23 cellular contexts compared by ENCODE assay signal in genomic region chr12:48781750-48782456, GRCh38. TPM values are rescaled to one million over a fixed set of nuclear protein-coding genes. Genes with fewer than 3 reads are reported as not detected.
DNase-seq lines count a peak whose midpoint lies in the region; ATAC-seq and TF ChIP-seq lines count a peak whose summit lies in the region.
"Had no signal": no experiment of that assay in that cellular context is flagged by ENCODE, and none has a peak within 500 bp of the region (broad histone marks: within the 10 kb centered on the region; RNA-seq: fewer than 3 reads in every experiment).

No MANE protein-coding gene starts in this region.

- H2BK5ac ChIP-seq in trophoblast cell (ENCODE audit: low read depth, low read length, poor library complexity), result no peak overlapping the region

- H3K4me1 Mint-ChIP-seq in HFFc6 (ENCODE audit: low read depth), result peaks cover 36% of the 10 kb centered on the region
- H3K4me1 Mint-ChIP-seq in stimulated activated memory B cell treated with anti-CD40 and anti-IgM and Interleukin-4, amounts not matched to agents 10 μg/mL and 1 μg/mL and 100 μg/mL, for 72 hours, result peaks cover 6% of the 10 kb centered on the region
- no peaks in the 10 kb centered on the region for H3K4me1 Mint-ChIP-seq in activated naive CD8-positive, alpha-beta T cell treated with anti-CD3 and anti-CD28 coated beads, Interleukin-2, amount 50 U/mL, for 24 hours

- no peak overlapping the region for H3K4me3 ChIP-seq in BLaER1 treated with 17β-estradiol and CSF1 and Interleukin-3, amounts not matched to agents 10 nM and 100 nM
- no peak overlapping the region for H3K4me3 ChIP-seq in trophoblast cell (ENCODE audit: low read depth, low read length)
- H3K4me3 ChIP-seq: hepatocyte had no signal

- no peaks in the 10 kb centered on the region for H3K27me3 ChIP-seq in BLaER1 treated with 17β-estradiol and CSF1 and Interleukin-3, amounts not matched to agents 10 nM and 100 nM
- H3K27me3 ChIP-seq in trophoblast cell (ENCODE audit: insufficient read depth, low read length), result no peaks in the 10 kb centered on the region
- H3K27me3 ChIP-seq: hepatocyte had no signal

- no peak overlapping the region for H3K4ac ChIP-seq in trophoblast cell (ENCODE audit: low read depth, low read length)

- peak overlapping the region; percentile 91 to 99 (median 95) for H3K4me2 ChIP-seq in BLaER1 treated with 17β-estradiol and CSF1 and Interleukin-3, amounts not matched to agents 10 nM and 100 nM
- H3K4me2 ChIP-seq in trophoblast cell (ENCODE audit: low read length), result no peak overlapping the region
- H3K4me2 ChIP-seq: hepatocyte had no signal

- H4K91ac ChIP-seq in trophoblast cell (ENCODE audit: low read depth, low read length), result no peak overlapping the region

- H3K79me1 ChIP-seq in trophoblast cell (ENCODE audit: low read length), result no peaks in the 10 kb centered on the region

- peak overlapping the region in 10 of 11 experiments; percentile 36 to 98 (median 92); a peak in 17 of 22 replicates for H3K27ac ChIP-seq in BLaER1 treated with 17β-estradiol and CSF1 and Interleukin-3, amounts not matched to agents 10 nM and 100 nM
- no peak overlapping the region for H3K27ac ChIP-seq in trophoblast cell (ENCODE audit: low read depth, low read length)
- H3K27ac ChIP-seq: epithelial cell of prostate, hepatocyte, HL-60 had no signal

- peaks cover 0 to under 1% (median 0%) of the 10 kb centered on the region in 11 experiments; a peak in 1 of 22 replicates for H4K20me1 ChIP-seq in BLaER1 treated with 17β-estradiol and CSF1 and Interleukin-3, amounts not matched to agents 10 nM and 100 nM

- no peak overlapping the region for H2AFZ ChIP-seq in trophoblast cell (ENCODE audit: insufficient read depth, low read length, poor library complexity)
- H2AFZ ChIP-seq: hepatocyte had no signal

- H3K18ac ChIP-seq in trophoblast cell (ENCODE audit: low read length), result no peak overlapping the region

- peak; percentile 4 for ATAC-seq in esophagus mucosa
- peak; percentile 10 for ATAC-seq in stimulated activated memory B cell treated with anti-CD40 and anti-IgM and Interleukin-4, amounts not matched to agents 10 μg/mL and 1 μg/mL and 100 μg/mL, for 72 hours
- ATAC-seq in activated naive CD8-positive, alpha-beta T cell treated with anti-CD3 and anti-CD28 coated beads, Interleukin-2, amount 50 U/mL, for 24 hours, result no peak
- ATAC-seq: activated naive CD4-positive, alpha-beta T cell treated with anti-CD3 and anti-CD28 coated beads, Interleukin-2, amount 50 U/mL, for 72 hours; CD8-positive, alpha-beta T cell; HCT116 had no signal

- H3K36me3 ChIP-seq in BLaER1 treated with 17β-estradiol and CSF1 and Interleukin-3, amounts not matched to agents 10 nM and 100 nM, result peaks cover 11 to 29% (median 24%) of the 10 kb centered on the region in 11 experiments; a peak in 19 of 22 replicates
- H3K36me3 ChIP-seq in trophoblast cell (ENCODE audit: control insufficient read depth in 1 of 2, insufficient read depth in 2 of 2, low read length in 2 of 2), result peaks cover 24 to 26% of the 10 kb centered on the region in 2 experiments

- H3K9ac ChIP-seq in BLaER1 treated with 17β-estradiol and CSF1 and Interleukin-3, amounts not matched to agents 10 nM and 100 nM, result peak overlapping the region in 8 of 11 experiments; percentile 6 to 84 (median 79); a peak in 13 of 22 replicates
- no peak overlapping the region for H3K9ac ChIP-seq in trophoblast cell (ENCODE audit: low read length)

- peaks cover 12% of the 10 kb centered on the region for H3K36me3 Mint-ChIP-seq in HFFc6 (ENCODE audit: low read depth)
- H3K36me3 Mint-ChIP-seq in stimulated activated memory B cell treated with anti-CD40 and anti-IgM and Interleukin-4, amounts not matched to agents 10 μg/mL and 1 μg/mL and 100 μg/mL, for 72 hours, result no peaks in the 10 kb centered on the region
- H3K36me3 Mint-ChIP-seq in activated naive CD8-positive, alpha-beta T cell treated with anti-CD3 and anti-CD28 coated beads, Interleukin-2, amount 50 U/mL, for 24 hours (ENCODE audit: low read depth), result no peaks in the 10 kb centered on the region
- H3K36me3 Mint-ChIP-seq: activated naive CD4-positive, alpha-beta T cell treated with anti-CD3 and anti-CD28 coated beads, Interleukin-2, amount 50 U/mL, for 72 hours; CD8-positive, alpha-beta T cell had no signal

- no peak for TF ChIP-seq CTCF in HFFc6 (IDR thresholded peaks at IDR 0.05)

- 0 out of 22 replicates have a peak, but pooled peaks cover 0 to 7% (median 0%) of the 10 kb centered on the region in 11 experiments for H3K9me3 ChIP-seq in BLaER1 treated with 17β-estradiol and CSF1 and Interleukin-3, amounts not matched to agents 10 nM and 100 nM (replicated peaks in 1 of 11)
- H3K9me3 ChIP-seq in trophoblast cell (ENCODE audit: insufficient read depth, low read depth, low read length), result no peaks in the 10 kb centered on the region

- peak overlapping the region; percentile 20; the same call in 1 of the 2 replicates for H3K27ac Mint-ChIP-seq in HFFc6
- H3K27ac Mint-ChIP-seq in stimulated activated memory B cell treated with anti-CD40 and anti-IgM and Interleukin-4, amounts not matched to agents 10 μg/mL and 1 μg/mL and 100 μg/mL, for 72 hours, result no peak overlapping the region
- H3K27ac Mint-ChIP-seq in activated naive CD8-positive, alpha-beta T cell treated with anti-CD3 and anti-CD28 coated beads, Interleukin-2, amount 50 U/mL, for 24 hours, result no peak overlapping the region
- H3K27ac Mint-ChIP-seq: activated naive CD4-positive, alpha-beta T cell treated with anti-CD3 and anti-CD28 coated beads, Interleukin-2, amount 50 U/mL, for 72 hours; activated T-helper 1 cell treated with anti-CD3 and anti-CD28 coated beads, Interleukin-12 subunit alpha, Interleukin-12 subunit beta, Interleukin-2, Interleukin-4 antibody, amounts not matched to agents 30 ng/mL and 10 ng/mL and 1 ng/mL, durations not matched to agents 14 hours and 24 hours and 36 hours; CD8-positive, alpha-beta T cell; nephron had no signal

- no peaks in the 10 kb centered on the region for H3K9me3 Mint-ChIP-seq in HFFc6
- no peaks in the 10 kb centered on the region for H3K9me3 Mint-ChIP-seq in stimulated activated memory B cell treated with anti-CD40 and anti-IgM and Interleukin-4, amounts not matched to agents 10 μg/mL and 1 μg/mL and 100 μg/mL, for 72 hours
- H3K9me3 Mint-ChIP-seq in activated naive CD8-positive, alpha-beta T cell treated with anti-CD3 and anti-CD28 coated beads, Interleukin-2, amount 50 U/mL, for 24 hours, result no peaks in the 10 kb centered on the region
- H3K9me3 Mint-ChIP-seq: activated naive CD4-positive, alpha-beta T cell treated with anti-CD3 and anti-CD28 coated beads, Interleukin-2, amount 50 U/mL, for 72 hours; activated T-helper 1 cell treated with anti-CD3 and anti-CD28 coated beads, Interleukin-12 subunit alpha, Interleukin-12 subunit beta, Interleukin-2, Interleukin-4 antibody, amounts not matched to agents 30 ng/mL and 10 ng/mL and 1 ng/mL, durations not matched to agents 14 hours and 24 hours and 36 hours; CD8-positive, alpha-beta T cell; nephron had no signal

- no peak overlapping the region for H3K23ac ChIP-seq in trophoblast cell (ENCODE audit: low read length)

- H3K79me2 ChIP-seq in trophoblast cell (ENCODE audit: control insufficient read depth, insufficient read depth, low read length, poor library complexity), result no peaks in the 10 kb centered on the region

- no peak overlapping the region for H2BK120ac ChIP-seq in trophoblast cell (ENCODE audit: insufficient read depth, low read length, poor library complexity)

- no peak overlapping the region for H4K12ac ChIP-seq in trophoblast cell (ENCODE audit: low read depth, low read length)

- WGBS in trophoblast cell (ENCODE audit: extremely low coverage, insufficient coverage, insufficient read length), result no CpG with 5 or more reads among the region's 9 CpGs

- peaks cover 45 to 98% (median 88%) of the 10 kb centered on the region in 10 experiments for H3K4me1 ChIP-seq in BLaER1 treated with 17β-estradiol and CSF1 and Interleukin-3, amounts not matched to agents 10 nM and 100 nM
- H3K4me1 ChIP-seq in trophoblast cell (ENCODE audit: control insufficient read depth in 1 of 2, insufficient read depth in 2 of 2, low read length in 2 of 2), result peaks cover 5 to 12% of the 10 kb centered on the region in 2 experiments

- H2AK5ac ChIP-seq in trophoblast cell (ENCODE audit: low read length), result no peak overlapping the region

- no peaks in the 10 kb centered on the region for H3K27me3 Mint-ChIP-seq in HFFc6 (ENCODE audit: insufficient read depth)
- peaks cover 45% of the 10 kb centered on the region for H3K27me3 Mint-ChIP-seq in stimulated activated memory B cell treated with anti-CD40 and anti-IgM and Interleukin-4, amounts not matched to agents 10 μg/mL and 1 μg/mL and 100 μg/mL, for 72 hours
- peaks cover 26% of the 10 kb centered on the region for H3K27me3 Mint-ChIP-seq in activated naive CD8-positive, alpha-beta T cell treated with anti-CD3 and anti-CD28 coated beads, Interleukin-2, amount 50 U/mL, for 24 hours

- DNase-seq in HFFc6 (no peak), retina (no peak), trophoblast cell (no peak)
- DNase-seq in activated naive CD8-positive, alpha-beta T cell treated with anti-CD3 and anti-CD28 coated beads, Interleukin-2, amount 50 U/mL, for 24 hours, result no peak
- DNase-seq: activated CD4-positive, alpha-beta T cell treated with anti-CD3 and anti-CD28 coated beads, Interleukin-2, amount 50 U/mL, for 1 hour; aorta; CD8-positive, alpha-beta T cell; cerebellar nuclear complex; DMS 273 treated with DMSO at 0.1 percent for 48 hours; foreskin fibroblast; NCI-H1105; NCI-H2029; T-helper 9 cell had no signal

- no peak overlapping the region for H4K8ac ChIP-seq in trophoblast cell (ENCODE audit: low read depth, low read length)

- H2BK12ac ChIP-seq in trophoblast cell (ENCODE audit: low read length), result no peak overlapping the region

- no peak overlapping the region for H3K4me3 Mint-ChIP-seq in HFFc6
- no peak overlapping the region for H3K4me3 Mint-ChIP-seq in stimulated activated memory B cell treated with anti-CD40 and anti-IgM and Interleukin-4, amounts not matched to agents 10 μg/mL and 1 μg/mL and 100 μg/mL, for 72 hours
- H3K4me3 Mint-ChIP-seq in activated naive CD8-positive, alpha-beta T cell treated with anti-CD3 and anti-CD28 coated beads, Interleukin-2, amount 50 U/mL, for 24 hours, result no peak overlapping the region
- H3K4me3 Mint-ChIP-seq: activated T-helper 1 cell treated with anti-CD3 and anti-CD28 coated beads, Interleukin-12 subunit alpha, Interleukin-12 subunit beta, Interleukin-2, Interleukin-4 antibody, amounts not matched to agents 30 ng/mL and 10 ng/mL and 1 ng/mL, durations not matched to agents 14 hours and 24 hours and 36 hours; CD8-positive, alpha-beta T cell; nephron had no signal

- H3K14ac ChIP-seq in trophoblast cell (ENCODE audit: low read length), result no peak overlapping the region

RNA-seq across cellular contexts. Expression of gene ADCY6, which starts 7.0 kb away (rescaled TPM):
- total RNA-seq in HFFc6 (2021; fragmentation: NEBNext Ultra II Directional; extraction: Animal tissue kit (Norgen Biotek cat#: 25700)), result 10 to 100 TPM; 20.3 to 31.6 (median 22.4) TPM
- 11.1 TPM for total RNA-seq in esophagus mucosa
- 20.9 and 22.1 TPM in 2 replicates for polyA plus RNA-seq in trophoblast cell (2013)
- total RNA-seq: CD8-positive, alpha-beta T cell had no signal

RNA-seq across cellular contexts. Expression of gene CACNB3, which starts 36.4 kb away (rescaled TPM):
- total RNA-seq in HFFc6 (2021; fragmentation: NEBNext Ultra II Directional; extraction: Animal tissue kit (Norgen Biotek cat#: 25700)), result 10 to 100 TPM; 32.3 to 44.4 (median 38.4) TPM
- total RNA-seq in esophagus mucosa, result 28.8 TPM
- 36.8 and 42.6 TPM in 2 replicates for polyA plus RNA-seq in trophoblast cell (2013)
